ENCODE assay signal across 10 cellular contexts in the genomic region with DNA sequence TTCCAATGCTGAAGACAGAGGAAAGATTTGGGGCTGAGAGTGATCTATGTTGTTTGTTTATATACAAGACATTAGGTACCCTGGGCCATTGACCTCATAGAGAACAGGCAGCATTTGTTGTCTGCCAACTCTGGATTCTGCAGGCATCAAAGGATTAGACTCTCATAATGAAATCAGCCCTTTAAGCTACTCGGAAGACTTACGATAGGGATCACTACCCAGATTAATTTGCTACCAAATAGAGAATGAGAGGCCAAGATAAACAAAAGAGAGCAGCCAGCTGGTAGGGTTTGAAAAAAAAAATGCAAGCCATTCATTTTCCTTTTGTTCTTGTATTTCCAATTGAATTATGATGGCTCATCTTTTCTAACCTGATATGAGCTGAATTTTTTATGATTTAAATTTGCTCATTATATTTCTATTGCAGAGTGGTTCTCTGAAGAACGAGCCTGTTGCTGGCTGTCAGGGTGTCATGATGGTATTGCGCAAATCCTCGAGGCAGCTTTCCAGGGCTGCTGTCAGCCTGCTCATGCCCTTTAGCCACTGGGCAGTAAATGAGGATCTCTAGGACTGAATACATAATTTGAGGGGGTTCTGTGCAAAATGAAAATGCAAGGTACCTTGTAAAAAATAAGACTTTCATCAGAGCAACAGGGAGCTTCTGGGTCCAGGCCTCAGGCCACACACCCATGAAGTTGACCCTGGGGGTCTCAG.
DNase-seq lines count a peak whose midpoint lies in the region; ATAC-seq, FAIRE-seq and TF ChIP-seq lines count a peak whose summit lies in the region.
"Had no signal": no experiment of that assay in that cellular context is flagged by ENCODE, and none has a peak within 500 bp of the region (broad histone marks: within the 10 kb centered on the region; RNA-seq: fewer than 3 reads in every experiment).

No MANE protein-coding gene starts in this region.

- no peaks in the 10 kb centered on the region for H3K4me1 Mint-ChIP-seq in progenitor cell of endocrine pancreas (ENCODE audit: low read depth)

- no peak for ATAC-seq in body of pancreas
- peak; percentile 84 for ATAC-seq in left lung
- ATAC-seq in HG03432 (IDR thresholded peaks at IDR 0.05; ENCODE audit: unreplicated experiment) = no peak

- no peak overlapping the region for H3K4me3 Mint-ChIP-seq in progenitor cell of endocrine pancreas (ENCODE audit: low read depth)

- H3K4me1 ChIP-seq in body of pancreas (peaks cover 14% of the 10 kb centered on the region), left lung (peaks cover 6 to 14% of the 10 kb centered on the region in 2 donors)

- no peaks in the 10 kb centered on the region for H3K36me3 Mint-ChIP-seq in progenitor cell of endocrine pancreas (ENCODE audit: insufficient read depth)

- H3K27me3 ChIP-seq in body of pancreas (no peaks in the 10 kb centered on the region), left lung (no peaks in the 10 kb centered on the region)

- 11% methylated on average over 5 of the region's 5 CpGs for WGBS in body of pancreas, 2 donors

- peaks cover 7% of the 10 kb centered on the region for H3K9me3 Mint-ChIP-seq in progenitor cell of endocrine pancreas (ENCODE audit: low read depth)

- TF ChIP-seq CTCF in body of pancreas (IDR thresholded peaks at IDR 0.05) = no peak
- TF ChIP-seq CTCF in left lung (IDR thresholded peaks at IDR 0.05) = no peak
- TF ChIP-seq CTCF in progenitor cell of endocrine pancreas (IDR thresholded peaks at IDR 0.05; ENCODE audit: unreplicated experiment) = no peak

- H3K9me3 ChIP-seq in body of pancreas = no peaks in the 10 kb centered on the region
- no peaks in the 10 kb centered on the region for H3K9me3 ChIP-seq in left lung

- H3K27ac ChIP-seq in body of pancreas (no peak overlapping the region), left lung (peak overlapping the region in 1 of 2 donors; percentile 21)
- H3K27ac ChIP-seq: skin epidermis had no signal

- no peak for FAIRE-seq in H54 (lab: Jason Lieb, UNC)

- intact Hi-C loops in body of pancreas (cut with DNase I) (no loop called here), left lung (cut with DNase I) (no loop called here)

- TF ChIP-seq POLR2A in body of pancreas (IDR thresholded peaks at IDR 0.05) (no peak), H54 (IDR thresholded peaks at IDR 0.05; ENCODE audit: low read depth, low read length) (no peak)

- no peaks in the 10 kb centered on the region for H3K27me3 Mint-ChIP-seq in progenitor cell of endocrine pancreas

- H3K27ac Mint-ChIP-seq in progenitor cell of endocrine pancreas = no peak overlapping the region

- H3K36me3 ChIP-seq in body of pancreas (replicated peaks in 1 of 2; ENCODE audit: insufficient read depth in 1 of 2, low read depth in 2 of 2) = no peaks in the 10 kb centered on the region
- no peaks in the 10 kb centered on the region for H3K36me3 ChIP-seq in left lung

- H3K4me3 ChIP-seq in body of pancreas (no peak overlapping the region), left lung (no peak overlapping the region)
- H3K4me3 ChIP-seq: skin epidermis had no signal

- DNase-seq in COR-L47 (lab: John Stamatoyannopoulos, UW) (peak; percentile 76), NCI-H1694 treated with DMSO at 0.1 percent for 48 hours (lab: John Stamatoyannopoulos, UW) (peak; percentile 59), body of pancreas (peak; percentile 46 to 68 (median 59)), left lung (peak in 1 of 2 donors; percentile 68), H54 (ENCODE audit: insufficient read length, low spot score) (no peak), progenitor cell of endocrine pancreas (ENCODE audit: low spot score, unreplicated experiment) (no peak)
- no peak for DNase-seq in stimulated activated CD4-positive, alpha-beta T cell treated with anti-CD3 and anti-CD28 coated beads, Interleukin-2, amount 100 ng/mL, for 24 hours
- DNase-seq: activated effector memory CD4-positive, alpha-beta T cell treated with anti-CD3 and anti-CD28 coated beads, Interleukin-2, amount 50 U/mL, for 16 hours had no signal

Comparison
In these comparisons a context has a peak if more than half of its experiments do, and no peak if none do; other contexts are left out.
1. DNase-seq: peak in COR-L47 (single experiment), NCI-H1694 treated with DMSO at 0.1 percent for 48 hours (single experiment) and body of pancreas (4 of 4); none in H54 (single experiment), stimulated activated CD4-positive, alpha-beta T cell treated with anti-CD3 and anti-CD28 coated beads, Interleukin-2, amount 100 ng/mL, for 24 hours (0 of 2) and progenitor cell of endocrine pancreas (single experiment).